ENCODE assay signal across 28 cellular contexts in the genomic region with DNA sequence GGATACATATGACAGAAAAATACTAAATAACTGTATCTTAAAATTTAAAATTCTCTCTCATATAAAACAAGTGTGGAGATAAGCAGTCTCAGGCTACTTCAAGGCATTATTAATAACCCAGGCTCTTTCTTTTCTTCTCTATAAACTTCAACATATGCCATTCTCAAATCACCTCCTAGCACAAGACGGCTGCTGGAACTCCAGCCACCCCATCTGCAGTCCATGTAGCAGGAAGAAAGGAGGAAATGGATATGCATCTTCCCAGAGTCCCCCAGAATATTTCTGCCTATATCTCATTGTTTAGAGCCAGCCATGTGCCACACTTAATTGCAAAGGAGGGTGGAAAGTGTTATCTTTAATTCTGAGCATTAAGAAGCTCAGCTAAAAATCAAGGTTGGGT.
"Had no signal": no experiment of that assay in that cellular context is flagged by ENCODE, and none has a peak within 500 bp of the region (broad histone marks: within the 10 kb centered on the region; RNA-seq: fewer than 3 reads in every experiment).

No MANE protein-coding gene starts in this region.

- H3K4me3 ChIP-seq: left lung, lower lobe of right lung, ovary, skin epidermis, stomach, testis, thyroid gland, transverse colon, upper lobe of left lung, vagina had no signal

- H3K27me3 ChIP-seq: left lung, ovary, stomach, testis, thyroid gland, transverse colon, upper lobe of left lung, vagina had no signal

- H3K27ac Mint-ChIP-seq: immature natural killer cell; mesothelial cell of epicardium; naive thymus-derived CD4-positive, alpha-beta T cell; natural killer cell treated with Interleukin-12 subunit alpha and Interleukin-12 subunit beta and Interleukin-15 and Interleukin-18, amount 100 ng/mL, for 72 hours; progenitor cell of endocrine pancreas; stimulated activated effector memory CD8-positive, alpha-beta T cell treated with anti-CD3 and anti-CD28 coated beads, Interleukin-12 subunit alpha, Interleukin-12 subunit beta, amount 100 ng/mL, for 72 hours had no signal

- FAIRE-seq: islet of Langerhans, kidney had no signal

- H3K4me3 Mint-ChIP-seq: immature natural killer cell; mesothelial cell of epicardium; naive thymus-derived CD4-positive, alpha-beta T cell; natural killer cell treated with Interleukin-12 subunit alpha and Interleukin-12 subunit beta and Interleukin-15 and Interleukin-18, amount 100 ng/mL, for 72 hours; stimulated activated effector memory CD8-positive, alpha-beta T cell treated with anti-CD3 and anti-CD28 coated beads, Interleukin-12 subunit alpha, Interleukin-12 subunit beta, amount 100 ng/mL, for 72 hours had no signal

- H3K36me3 Mint-ChIP-seq: natural killer cell treated with Interleukin-12 subunit alpha and Interleukin-12 subunit beta and Interleukin-15 and Interleukin-18, amount 100 ng/mL, for 72 hours; stimulated activated effector memory CD8-positive, alpha-beta T cell treated with anti-CD3 and anti-CD28 coated beads, Interleukin-12 subunit alpha, Interleukin-12 subunit beta, amount 100 ng/mL, for 72 hours had no signal

- H3K9me3 ChIP-seq: left lung, lower lobe of right lung, ovary, stomach, testis, thyroid gland, transverse colon, upper lobe of left lung, vagina had no signal

- H3K9me3 Mint-ChIP-seq: immature natural killer cell; natural killer cell treated with Interleukin-12 subunit alpha and Interleukin-12 subunit beta and Interleukin-15 and Interleukin-18, amount 100 ng/mL, for 72 hours; stimulated activated effector memory CD8-positive, alpha-beta T cell treated with anti-CD3 and anti-CD28 coated beads, Interleukin-12 subunit alpha, Interleukin-12 subunit beta, amount 100 ng/mL, for 72 hours had no signal

- H3K4me1 ChIP-seq: left lung had no signal

- H3K27me3 Mint-ChIP-seq: naive thymus-derived CD4-positive, alpha-beta T cell; natural killer cell treated with Interleukin-12 subunit alpha and Interleukin-12 subunit beta and Interleukin-15 and Interleukin-18, amount 100 ng/mL, for 72 hours; progenitor cell of endocrine pancreas had no signal

- H3K36me3 ChIP-seq: lower lobe of right lung, ovary, stomach, thyroid gland, transverse colon, upper lobe of left lung, vagina had no signal

- DNase-seq: hypothalamus; immature natural killer cell; kidney; left colon; left lung; lower lobe of right lung; mammary epithelial cell; mesendoderm; naive thymus-derived CD4-positive, alpha-beta T cell; ovary; retina; stimulated activated CD4-positive, alpha-beta T cell treated with anti-CD3 and anti-CD28 coated beads, Interleukin-12 subunit alpha, Interleukin-12 subunit beta, amount 100 ng/mL, for 4 hours; stimulated activated CD4-positive, alpha-beta T cell treated with anti-CD3 and anti-CD28 coated beads, Interleukin-4, amount 100 ng/mL, for 24 hours; stimulated activated naive CD8-positive, alpha-beta T cell treated with anti-CD3 and anti-CD28 coated beads, Interleukin-15, Interleukin-2, amounts not matched to agents 100 U/mL and 50 U/mL, for 24 hours; stomach; testis; thyroid gland; transverse colon had no signal

- H3K27ac ChIP-seq: left lung, lower lobe of right lung, ovary, skin epidermis, stomach, testis, thyroid gland, transverse colon, upper lobe of left lung, vagina had no signal

- ATAC-seq: left colon; left lung; lower lobe of right lung; naive thymus-derived CD4-positive, alpha-beta T cell; natural killer cell treated with Interleukin-12 subunit alpha and Interleukin-12 subunit beta and Interleukin-15 and Interleukin-18, amount 100 ng/mL, for 72 hours; right cardiac atrium; sciatic nerve; stimulated activated effector memory CD8-positive, alpha-beta T cell treated with anti-CD3 and anti-CD28 coated beads, Interleukin-12 subunit alpha, Interleukin-12 subunit beta, amount 100 ng/mL, for 72 hours; stimulated activated naive CD8-positive, alpha-beta T cell treated with anti-CD3 and anti-CD28 coated beads, Interleukin-15, Interleukin-2, amounts not matched to agents 100 U/mL and 50 U/mL, for 24 hours had no signal
